ENCODE assay signal across 8 cellular contexts in the genomic region with DNA sequence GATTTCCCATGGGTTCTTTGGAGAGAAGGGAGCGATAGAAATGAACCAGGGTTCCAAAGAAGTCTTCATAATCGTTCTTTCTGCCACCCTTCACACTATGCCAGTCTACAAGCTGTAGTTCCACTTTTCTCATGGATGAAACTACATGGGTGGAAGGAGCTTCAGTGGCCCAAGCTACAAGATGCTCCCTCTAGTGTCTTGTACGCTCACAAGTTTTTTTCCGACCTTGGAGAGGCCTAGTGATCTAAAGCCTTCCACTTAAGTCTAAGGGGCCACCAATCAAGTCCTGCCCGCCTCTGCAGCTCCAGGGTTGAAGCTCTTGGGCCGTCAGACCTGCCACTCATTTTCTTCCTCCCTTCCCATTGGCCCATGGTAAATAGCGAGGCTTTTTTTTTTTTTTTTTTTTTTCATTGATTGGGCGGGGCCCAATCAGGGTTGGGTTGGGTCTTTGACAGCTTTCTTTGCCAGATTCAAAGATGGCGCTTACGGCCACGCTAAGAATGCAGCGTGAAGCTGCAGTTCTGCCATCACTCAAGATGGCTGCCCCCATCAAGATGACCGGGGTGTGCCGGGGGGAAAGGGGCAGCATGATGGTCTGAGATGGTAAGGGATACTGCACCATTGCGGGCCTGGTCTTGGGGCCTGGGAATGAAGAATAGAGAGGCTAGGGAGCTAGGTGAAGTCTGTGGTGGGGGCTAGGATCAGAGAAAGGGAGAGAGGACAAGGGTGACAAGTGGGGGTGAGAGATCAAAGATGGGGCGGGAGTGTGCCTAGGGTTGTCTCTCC. TPM values are rescaled to one million over a fixed set of nuclear protein-coding genes. Genes with fewer than 3 reads are reported as not detected.
DNase-seq lines count a peak whose midpoint lies in the region; ATAC-seq, FAIRE-seq and TF ChIP-seq lines count a peak whose summit lies in the region.

TSS of gene TOMM40L (plus strand) at position 527 of the 786 bp plus-strand sequence. CDS start 430 bp downstream, outside the sequence.

- peak within 1 kb of the TSS; percentile 55 to 87 (median 83) for H3K27ac Mint-ChIP-seq in nephron
- peak within 1 kb of the TSS; percentile 98 for H3K27ac Mint-ChIP-seq in stimulated activated naive CD8-positive, alpha-beta T cell treated with anti-CD3 and anti-CD28 coated beads, Interleukin-15, Interleukin-2, amounts not matched to agents 100 ng/mL and 50 ng/mL, for 24 hours

- no peaks in the 10 kb centered on the region for H3K27me3 ChIP-seq in RWPE2 (ENCODE audit: insufficient read depth, poor library complexity, severe bottlenecking)

- peak within 1 kb of the TSS; percentile 47 for H3K27ac ChIP-seq in RWPE2 (ENCODE audit: poor library complexity, severe bottlenecking)

- peaks cover 8% of the 10 kb centered on the region for H3K36me3 Mint-ChIP-seq in nephron (ENCODE audit: low read depth)
- peaks cover 15% of the 10 kb centered on the region for H3K36me3 Mint-ChIP-seq in stimulated activated naive CD8-positive, alpha-beta T cell treated with anti-CD3 and anti-CD28 coated beads, Interleukin-15, Interleukin-2, amounts not matched to agents 100 ng/mL and 50 ng/mL, for 24 hours (ENCODE audit: low read depth)

- DNase-seq in G401 (ENCODE audit: low spot score) (peak; percentile 99), H54 (ENCODE audit: insufficient read length, low spot score) (peak; percentile 86), LoVo (ENCODE audit: low spot score) (peak; percentile 95), RWPE2 (ENCODE audit: low spot score) (peak; percentile 94), fibroblast of the aortic adventitia (ENCODE audit: low read depth) (peak; percentile 100)
- peak; percentile 78 for DNase-seq in activated T-helper 9 cell treated with anti-CD3 and anti-CD28 coated beads, Interleukin-2, amount 50 U/mL, for 16 hours (ENCODE audit: low read depth)

- peak; percentile 97 for ATAC-seq in RWPE2 (ENCODE audit: low read depth)

- H3K4me1 ChIP-seq in RWPE2 (ENCODE audit: insufficient read depth, poor library complexity, severe bottlenecking): peaks cover 13% of the 10 kb centered on the region

- H3K4me1 Mint-ChIP-seq in nephron: peaks cover 24% of the 10 kb centered on the region
- H3K4me1 Mint-ChIP-seq in stimulated activated naive CD8-positive, alpha-beta T cell treated with anti-CD3 and anti-CD28 coated beads, Interleukin-15, Interleukin-2, amounts not matched to agents 100 ng/mL and 50 ng/mL, for 24 hours (ENCODE audit: low read depth): peaks cover 39% of the 10 kb centered on the region

- H3K9me3 Mint-ChIP-seq in nephron: no peaks in the 10 kb centered on the region
- no peaks in the 10 kb centered on the region for H3K9me3 Mint-ChIP-seq in stimulated activated naive CD8-positive, alpha-beta T cell treated with anti-CD3 and anti-CD28 coated beads, Interleukin-15, Interleukin-2, amounts not matched to agents 100 ng/mL and 50 ng/mL, for 24 hours

- peaks cover 4% of the 10 kb centered on the region for H3K27me3 Mint-ChIP-seq in nephron (ENCODE audit: low read depth)
- H3K27me3 Mint-ChIP-seq in stimulated activated naive CD8-positive, alpha-beta T cell treated with anti-CD3 and anti-CD28 coated beads, Interleukin-15, Interleukin-2, amounts not matched to agents 100 ng/mL and 50 ng/mL, for 24 hours: peaks cover 4% of the 10 kb centered on the region

- peak; percentile 53 for TF ChIP-seq POLR2A in H54 (IDR thresholded peaks at IDR 0.05; ENCODE audit: low read depth, low read length)

- TF ChIP-seq CTCF in RWPE2 (IDR thresholded peaks at IDR 0.05; ENCODE audit: poor library complexity, severe bottlenecking) (peak; percentile 65), fibroblast of the aortic adventitia (IDR thresholded peaks at IDR 0.05; ENCODE audit: insufficient read depth, low read length) (peak; percentile 78), nephron (IDR thresholded peaks at IDR 0.05; ENCODE audit: unreplicated experiment in 3 of 3) (peak; percentile 35 to 51 (median 35))

- H3K4me3 ChIP-seq in RWPE2 (ENCODE audit: severe bottlenecking): peak within 1 kb of the TSS; percentile 53
- peak within 1 kb of the TSS; percentile 98 for H3K4me3 ChIP-seq in fibroblast of the aortic adventitia (ENCODE audit: low read depth, low read length)

- H3K36me3 ChIP-seq in RWPE2 (ENCODE audit: low read depth): peaks cover 14% of the 10 kb centered on the region

- in situ Hi-C loops in G401 (cut with HindIII; ENCODE audit: low sequenced_read_pairs): no loop called here

- H3K4me3 Mint-ChIP-seq in nephron: peak within 1 kb of the TSS; percentile 94 to 100 (median 96)
- H3K4me3 Mint-ChIP-seq in stimulated activated naive CD8-positive, alpha-beta T cell treated with anti-CD3 and anti-CD28 coated beads, Interleukin-15, Interleukin-2, amounts not matched to agents 100 ng/mL and 50 ng/mL, for 24 hours: peak within 1 kb of the TSS; percentile 97

- no peaks in the 10 kb centered on the region for H3K9me3 ChIP-seq in RWPE2 (ENCODE audit: severe bottlenecking)

- FAIRE-seq in H54 (lab: Jason Lieb, UNC): peak; percentile 41

RNA-seq across cellular contexts. Expression of gene TOMM40L, which starts in this region (rescaled TPM):
- total RNA-seq in G401 (2014; rRNA removed; shearing (Covaris generic)): 24.2 and 37.4 TPM in 2 replicates
- 5.2 and 9.1 TPM in 2 replicates for total RNA-seq in fibroblast of the aortic adventitia (ENCODE audit: low replicate concordance)

Comparison
In these comparisons a context has a peak if more than half of its experiments do, and no peak if none do; other contexts are left out.
1. Peak in every context shown above with its lines: DNase-seq, ATAC-seq, H3K4me3 ChIP-seq and H3K27ac ChIP-seq.